8 cellular contexts compared by ENCODE assay signal in the genomic region with DNA sequence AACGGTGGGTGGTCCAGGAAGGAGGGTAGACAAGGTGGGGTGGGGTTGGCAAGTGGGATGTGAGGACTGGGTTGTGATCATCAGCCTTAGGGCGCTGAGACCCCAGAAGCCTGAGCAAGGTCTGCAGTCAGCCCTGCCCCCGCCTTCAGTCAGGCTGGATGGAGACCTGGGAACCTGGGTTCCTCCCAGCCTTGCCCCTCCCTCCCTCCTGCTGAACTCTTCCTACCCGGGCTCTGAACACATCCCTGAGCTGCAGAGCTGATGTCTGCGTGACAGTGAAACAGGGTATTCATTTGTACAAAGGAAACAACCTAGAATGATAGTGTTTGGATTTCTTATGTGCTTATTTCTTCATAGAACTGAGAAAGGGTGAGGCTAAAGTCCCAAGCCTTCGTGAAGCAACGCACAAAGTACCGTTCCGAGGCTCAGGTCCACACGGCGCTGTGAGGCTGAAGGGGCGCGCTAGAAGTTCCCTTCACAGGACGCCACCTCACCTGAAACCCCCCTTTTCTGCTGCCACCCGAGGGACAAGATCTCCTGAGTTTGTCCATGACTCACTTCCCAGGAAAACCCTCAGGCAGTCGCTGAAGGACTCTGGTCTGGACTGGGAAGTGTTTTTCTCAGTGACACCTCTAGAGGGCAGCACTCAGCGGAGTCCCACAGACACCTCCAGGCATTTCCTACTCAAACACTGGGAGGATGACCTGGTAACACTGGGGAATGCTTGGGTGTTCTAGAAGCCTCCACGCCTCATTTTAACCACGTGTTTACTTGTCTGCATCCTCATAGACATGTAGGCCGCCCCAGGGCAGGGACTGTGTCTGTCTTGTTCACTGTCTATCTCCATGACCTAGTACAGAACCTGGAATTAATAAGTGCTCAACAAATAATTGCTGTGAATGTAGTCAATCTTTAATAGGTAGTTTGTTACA. TPM values are rescaled to one million over a fixed set of nuclear protein-coding genes. Genes with fewer than 3 reads are reported as not detected.
DNase-seq lines count a peak whose midpoint lies in the region; ATAC-seq and TF ChIP-seq lines count a peak whose summit lies in the region.

No MANE protein-coding gene starts in this region.

- H3K36me3 Mint-ChIP-seq in T-helper 17 cell (ENCODE audit: low read depth) = peaks cover 2% of the 10 kb centered on the region

- H3K4me2 ChIP-seq in DND-41 (ENCODE audit: insufficient read depth, low read length) = no peak overlapping the region

- H3K9ac ChIP-seq in DND-41 (ENCODE audit: low read depth, low read length) = no peak overlapping the region

- peaks cover 50% of the 10 kb centered on the region for H3K27me3 Mint-ChIP-seq in T-helper 17 cell

- no peaks in the 10 kb centered on the region for H4K20me1 ChIP-seq in DND-41 (ENCODE audit: insufficient read depth, low read length)

- no peak overlapping the region for H3K4me3 ChIP-seq in DND-41 (ENCODE audit: low read depth in 1 of 2, low read length in 2 of 2)
- H3K4me3 ChIP-seq in astrocyte of the spinal cord (ENCODE audit: low read depth, low read length) = no peak overlapping the region

- ATAC-seq in DND-41 (ENCODE audit: insufficient read depth, low read depth) (peak; percentile 94), GM21576 (IDR thresholded peaks at IDR 0.05; ENCODE audit: unreplicated experiment) (peak; percentile 69), T-helper 17 cell (peak; percentile 80), GM21717 (IDR thresholded peaks at IDR 0.05; ENCODE audit: unreplicated experiment) (no peak)

- TF ChIP-seq CTCF in DND-41 (IDR thresholded peaks at IDR 0.05; ENCODE audit: borderline replicate concordance, extremely low read depth, low read length, poor library complexity, severe bottlenecking) (peak; percentile 82), astrocyte of the spinal cord (IDR thresholded peaks at IDR 0.05; ENCODE audit: low read depth, low read length) (peak; percentile 78)

- no peak overlapping the region for H3K27ac Mint-ChIP-seq in T-helper 17 cell

- peaks cover 4% of the 10 kb centered on the region for H3K4me1 Mint-ChIP-seq in T-helper 17 cell

- DNase-seq in DND-41 (peak; percentile 56), M059J (ENCODE audit: low read depth) (peak; percentile 90), T-helper 17 cell (peak in 2 of 3 donors; percentile 24 to 26), astrocyte of the spinal cord (ENCODE audit: low read depth, low spot score) (peak; percentile 40), iPS-NIHi7 (ENCODE audit: extremely low spot score) (peak; percentile 86)
- peak; percentile 22 for DNase-seq in stimulated activated CD4-positive, alpha-beta T cell treated with anti-CD3 and anti-CD28 coated beads, Interleukin-2, amount 100 ng/mL, for 4 hours (ENCODE audit: low read depth)

- no peak overlapping the region for H3K4me3 Mint-ChIP-seq in T-helper 17 cell

- no peak overlapping the region for H3K27ac ChIP-seq in DND-41 (ENCODE audit: low read length)

- no peaks in the 10 kb centered on the region for H3K27me3 ChIP-seq in DND-41 (ENCODE audit: insufficient read depth, low read length, poor library complexity)

- H3K9me3 ChIP-seq in DND-41 (ENCODE audit: insufficient read depth, low read length, severe bottlenecking) = no peaks in the 10 kb centered on the region
- H3K9me3 ChIP-seq in T-helper 17 cell (ENCODE audit: control insufficient read depth, low read length, poor library complexity, severe bottlenecking) = no peaks in the 10 kb centered on the region

- no peaks in the 10 kb centered on the region for H3K79me2 ChIP-seq in DND-41 (ENCODE audit: insufficient read depth, low read length)

- H3K4me1 ChIP-seq in DND-41 (ENCODE audit: insufficient read depth, low read length) = no peaks in the 10 kb centered on the region

- no peaks in the 10 kb centered on the region for H3K36me3 ChIP-seq in DND-41 (ENCODE audit: insufficient read depth, low read length)

- H2AFZ ChIP-seq in DND-41 (ENCODE audit: low read depth, low read length) = no peak overlapping the region

- in situ Hi-C loops in astrocyte of the spinal cord (cut with HindIII; ENCODE audit: low sequenced_read_pairs) = no loop called here

RNA-seq across cellular contexts. Expression of a gene that starts 1.2 kb away (rescaled TPM):
- total RNA-seq in M059J (2014; rRNA removed; shearing (Covaris generic)) = not detected in 2 replicates
- not detected for total RNA-seq in T-helper 17 cell

RNA-seq across cellular contexts. Expression of a gene that starts 35.8 kb away (rescaled TPM):
- total RNA-seq in M059J (2014; rRNA removed; shearing (Covaris generic)) = 0.30 and 0.44 TPM in 2 replicates
- total RNA-seq in T-helper 17 cell = under 1 TPM in 1 of 2 donors, not detected in 1; 0.63 TPM

Comparison
In these comparisons a context has a peak if more than half of its experiments do, and no peak if none do; other contexts are left out.
1. DNase-seq: peak in every context shown above with its lines; median percentile 90 in M059J; 86 in iPS-NIHi7; 56 in DND-41; 40 in astrocyte of the spinal cord; 25 in T-helper 17 cell; 22 in stimulated activated CD4-positive, alpha-beta T cell treated with anti-CD3 and anti-CD28 coated beads, Interleukin-2, amount 100 ng/mL, for 4 hours.